In the genomic region with DNA sequence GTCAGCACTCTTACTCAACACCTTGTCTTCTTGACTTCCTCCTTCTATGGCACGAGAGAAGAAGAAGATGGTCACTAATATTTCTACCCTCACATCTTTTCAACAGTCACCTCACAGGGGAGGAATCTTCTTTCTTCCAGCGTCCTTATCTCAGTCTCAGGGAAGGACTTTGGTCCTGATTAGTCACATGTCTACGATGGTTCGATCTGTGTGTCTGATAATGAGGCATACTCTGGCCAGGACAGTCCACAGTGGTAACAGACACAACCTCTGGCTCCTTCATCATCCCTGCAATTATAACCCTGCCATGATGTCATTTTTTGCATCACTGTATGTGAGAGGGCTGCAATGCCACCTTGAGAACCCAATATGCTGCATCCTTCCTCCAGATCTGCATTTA, we compare ENCODE assay signal across 1 cellular context.
A peak's percentile ranks its signal among the peaks of the same experiment; 100 is the strongest.
TF ChIP-seq lines count a peak whose summit lies in the region.

No MANE protein-coding gene starts in this region.

TF ChIP-seq in HepG2, 621 proteins besides CTCF, POLR2A, EP300 and RAD21:
- TF ChIP-seq ZNF749 (CRISPR knock-in tag; IDR thresholded peaks at IDR 0.05; ENCODE audit: borderline replicate concordance) = no peak
- 0 out of 2 replicates have a peak, but pooled peaks have one; percentile 36 for TF ChIP-seq ATF7 (IDR thresholded peaks at IDR 0.05)
- TF ChIP-seq ATF7 (CRISPR knock-in tag; IDR thresholded peaks at IDR 0.05) = no peak
- no peak for TF ChIP-seq ZBTB3 (CRISPR knock-in tag; IDR thresholded peaks at IDR 0.05; ENCODE audit: borderline replicate concordance, low read depth)
- no peak for TF ChIP-seq CHD4 (IDR thresholded peaks at IDR 0.05; ENCODE audit: borderline replicate concordance, low read length)
